ENCODE assay signal across 40 cellular contexts in genomic region chr12:106680280-106680679, GRCh38.
"Had no signal": no experiment of that assay in that cellular context is flagged by ENCODE, and none has a peak within 500 bp of the region (broad histone marks: within the 10 kb centered on the region; RNA-seq: fewer than 3 reads in every experiment).

No MANE protein-coding gene starts in this region.

- H3K27ac ChIP-seq: adrenal gland, ascending aorta, body of pancreas, brain microvascular endothelial cell, breast epithelium, cardiac muscle cell had no signal

- H3K27me3 ChIP-seq: adrenal gland, ascending aorta, body of pancreas, brain microvascular endothelial cell, breast epithelium, cardiac muscle cell had no signal

- H3K9me3 ChIP-seq: adrenal gland, ascending aorta, body of pancreas, breast epithelium had no signal

- H3K4me1 ChIP-seq: adrenal gland, ascending aorta, body of pancreas, breast epithelium had no signal

- H3K27ac Mint-ChIP-seq: activated naive CD4-positive, alpha-beta T cell treated with anti-CD3 and anti-CD28 coated beads for 36 hours; activated naive CD4-positive, alpha-beta T cell treated with anti-CD3 and anti-CD28 coated beads, Interleukin-2, amount 10 ng/mL, durations not matched to agents 7 days and 5 days; activated naive CD4-positive, alpha-beta T cell treated with anti-CD3 and anti-CD28 coated beads, Interleukin-2, amount 50 U/mL, for 24 hours; activated naive CD4-positive, alpha-beta T cell treated with anti-CD3 and anti-CD28 coated beads, Interleukin-2, amount 50 U/mL, for 72 hours; activated naive CD8-positive, alpha-beta T cell; activated naive CD8-positive, alpha-beta T cell treated with anti-CD3 and anti-CD28 coated beads for 36 hours; activated naive CD8-positive, alpha-beta T cell treated with anti-CD3 and anti-CD28 coated beads, Interleukin-2, amount 10 ng/mL, durations not matched to agents 7 days and 5 days; activated naive CD8-positive, alpha-beta T cell treated with anti-CD3 and anti-CD28 coated beads, Interleukin-2, amount 50 U/mL, for 24 hours; activated T-cell treated with anti-CD3 and anti-CD28 coated beads, Interleukin-2, amount 50 U/mL, for 24 hours; activated T-cell treated with anti-CD3 and anti-CD28 coated beads, Interleukin-2, amount 50 U/mL, for 72 hours; activated T-helper 1 cell treated with anti-CD3 and anti-CD28 coated beads, Interleukin-12 subunit alpha, Interleukin-12 subunit beta, Interleukin-2, Interleukin-4 antibody, amounts not matched to agents 30 ng/mL and 10 ng/mL and 1 ng/mL, durations not matched to agents 14 hours and 24 hours and 36 hours; activated T-helper 17 cell treated with anti-CD3 and anti-CD28 coated beads, Interleukin-2, amount 50 U/mL, for 72 hours; activated T-helper 2 cell treated with anti-CD3 and anti-CD28 coated beads, Interferon-gamma antibody, Interleukin-2, Interleukin-4, amounts not matched to agents 10 μg/mL and 5 μg/mL and 100 μg/mL, durations not matched to agents 14 hours and 24 hours and 36 hours had no signal

- ATAC-seq: activated naive CD4-positive, alpha-beta T cell treated with anti-CD3 and anti-CD28 coated beads, Interleukin-2, amount 50 U/mL, for 72 hours; activated naive CD8-positive, alpha-beta T cell treated with anti-CD3 and anti-CD28 coated beads, Interleukin-2, amount 50 U/mL, for 24 hours; activated T-cell treated with anti-CD3 and anti-CD28 coated beads, Interleukin-2, amount 50 U/mL, for 4 hours; activated T-cell treated with anti-CD3 and anti-CD28 coated beads, Interleukin-2, amount 50 U/mL, for 72 hours; activated T-helper 17 cell treated with anti-CD3 and anti-CD28 coated beads, Interleukin-2, amount 50 U/mL, for 72 hours; body of pancreas had no signal

- H3K4me3 ChIP-seq: adrenal gland, ascending aorta, body of pancreas, breast epithelium, cardiac muscle cell had no signal

- H3K4me3 Mint-ChIP-seq: activated naive CD4-positive, alpha-beta T cell treated with anti-CD3 and anti-CD28 coated beads for 36 hours; activated naive CD4-positive, alpha-beta T cell treated with anti-CD3 and anti-CD28 coated beads, Interleukin-2, amount 10 ng/mL, durations not matched to agents 7 days and 5 days; activated naive CD4-positive, alpha-beta T cell treated with anti-CD3 and anti-CD28 coated beads, Interleukin-2, amount 50 U/mL, for 24 hours; activated naive CD8-positive, alpha-beta T cell; activated naive CD8-positive, alpha-beta T cell treated with anti-CD3 and anti-CD28 coated beads for 36 hours; activated naive CD8-positive, alpha-beta T cell treated with anti-CD3 and anti-CD28 coated beads, Interleukin-2, amount 10 ng/mL, durations not matched to agents 7 days and 5 days; activated naive CD8-positive, alpha-beta T cell treated with anti-CD3 and anti-CD28 coated beads, Interleukin-2, amount 50 U/mL, for 24 hours; activated T-cell treated with anti-CD3 and anti-CD28 coated beads, Interleukin-2, amount 50 U/mL, for 24 hours; activated T-cell treated with anti-CD3 and anti-CD28 coated beads, Interleukin-2, amount 50 U/mL, for 4 hours; activated T-cell treated with anti-CD3 and anti-CD28 coated beads, Interleukin-2, amount 50 U/mL, for 72 hours; activated T-helper 1 cell treated with anti-CD3 and anti-CD28 coated beads, Interleukin-12 subunit alpha, Interleukin-12 subunit beta, Interleukin-2, Interleukin-4 antibody, amounts not matched to agents 30 ng/mL and 10 ng/mL and 1 ng/mL, durations not matched to agents 14 hours and 24 hours and 36 hours; activated T-helper 17 cell treated with anti-CD3 and anti-CD28 coated beads, Interleukin-2, amount 50 U/mL, for 72 hours; brain; central memory CD8-positive, alpha-beta T cell had no signal

- FAIRE-seq: astrocyte, bronchial epithelial cell had no signal

- DNase-seq: activated effector memory CD4-positive, alpha-beta T cell treated with anti-CD3 and anti-CD28 coated beads, Interleukin-2, amount 50 U/mL, for 16 hours; activated effector memory CD4-positive, alpha-beta T cell treated with Interleukin-2 at 50 U/mL for 16 hours; activated gamma-delta T cell; activated gamma-delta T cell treated with Interleukin-2 at 50 U/mL for 16 hours; activated naive CD4-positive, alpha-beta T cell; activated naive CD4-positive, alpha-beta T cell treated with anti-CD3 and anti-CD28 coated beads for 36 hours; activated naive CD4-positive, alpha-beta T cell treated with anti-CD3 and anti-CD28 coated beads, Interleukin-2, amount 10 ng/mL, durations not matched to agents 7 days and 5 days; activated naive CD4-positive, alpha-beta T cell treated with anti-CD3 and anti-CD28 coated beads, Interleukin-2, amount 50 U/mL, for 16 hours; activated naive CD4-positive, alpha-beta T cell treated with Interleukin-2 at 50 U/mL for 16 hours; activated naive CD8-positive, alpha-beta T cell treated with anti-CD3 and anti-CD28 coated beads for 36 hours; activated naive CD8-positive, alpha-beta T cell treated with anti-CD3 and anti-CD28 coated beads, Interleukin-2, amount 10 ng/mL, durations not matched to agents 7 days and 5 days; activated naive CD8-positive, alpha-beta T cell treated with anti-CD3 and anti-CD28 coated beads, Interleukin-2, amount 50 U/mL, for 24 hours; activated T-cell treated with anti-CD3 and anti-CD28 coated beads, Interleukin-2, amount 50 U/mL, for 1 hour; activated T-cell treated with anti-CD3 and anti-CD28 coated beads, Interleukin-2, amount 50 U/mL, for 24 hours; activated T-cell treated with anti-CD3 and anti-CD28 coated beads, Interleukin-2, amount 50 U/mL, for 4 hours; activated T-cell treated with anti-CD3 and anti-CD28 coated beads, Interleukin-2, amount 50 U/mL, for 48 hours; activated T-cell treated with anti-CD3 and anti-CD28 coated beads, Interleukin-2, amount 50 U/mL, for 72 hours; adrenal gland; amniotic stem cell; amygdala; anterior cingulate cortex; aorta; body of pancreas; brain microvascular endothelial cell; caudate nucleus; central memory CD4-positive, alpha-beta T cell; cerebellar nuclear complex had no signal

- H3K36me3 ChIP-seq: adrenal gland, ascending aorta, brain microvascular endothelial cell, breast epithelium, cardiac muscle cell had no signal

- H3K4me1 Mint-ChIP-seq: activated naive CD4-positive, alpha-beta T cell treated with anti-CD3 and anti-CD28 coated beads, Interleukin-2, amount 10 ng/mL, durations not matched to agents 7 days and 5 days; activated naive CD4-positive, alpha-beta T cell treated with anti-CD3 and anti-CD28 coated beads, Interleukin-2, amount 50 U/mL, for 24 hours; activated naive CD8-positive, alpha-beta T cell treated with anti-CD3 and anti-CD28 coated beads for 36 hours; activated naive CD8-positive, alpha-beta T cell treated with anti-CD3 and anti-CD28 coated beads, Interleukin-2, amount 50 U/mL, for 24 hours; activated T-helper 17 cell treated with anti-CD3 and anti-CD28 coated beads, Interleukin-2, amount 50 U/mL, for 72 hours; central memory CD8-positive, alpha-beta T cell had no signal

- H3K36me3 Mint-ChIP-seq: activated naive CD4-positive, alpha-beta T cell treated with anti-CD3 and anti-CD28 coated beads, Interleukin-2, amount 10 ng/mL, durations not matched to agents 7 days and 5 days; activated naive CD4-positive, alpha-beta T cell treated with anti-CD3 and anti-CD28 coated beads, Interleukin-2, amount 50 U/mL, for 24 hours; activated naive CD4-positive, alpha-beta T cell treated with anti-CD3 and anti-CD28 coated beads, Interleukin-2, amount 50 U/mL, for 72 hours; activated naive CD8-positive, alpha-beta T cell; activated naive CD8-positive, alpha-beta T cell treated with anti-CD3 and anti-CD28 coated beads for 36 hours; activated naive CD8-positive, alpha-beta T cell treated with anti-CD3 and anti-CD28 coated beads, Interleukin-2, amount 10 ng/mL, durations not matched to agents 7 days and 5 days had no signal

- H3K9me3 Mint-ChIP-seq: activated naive CD4-positive, alpha-beta T cell treated with anti-CD3 and anti-CD28 coated beads for 36 hours; activated naive CD4-positive, alpha-beta T cell treated with anti-CD3 and anti-CD28 coated beads, Interleukin-2, amount 10 ng/mL, durations not matched to agents 7 days and 5 days; activated naive CD4-positive, alpha-beta T cell treated with anti-CD3 and anti-CD28 coated beads, Interleukin-2, amount 50 U/mL, for 24 hours; activated naive CD4-positive, alpha-beta T cell treated with anti-CD3 and anti-CD28 coated beads, Interleukin-2, amount 50 U/mL, for 72 hours; activated naive CD8-positive, alpha-beta T cell treated with anti-CD3 and anti-CD28 coated beads for 36 hours; activated naive CD8-positive, alpha-beta T cell treated with anti-CD3 and anti-CD28 coated beads, Interleukin-2, amount 10 ng/mL, durations not matched to agents 7 days and 5 days; activated naive CD8-positive, alpha-beta T cell treated with anti-CD3 and anti-CD28 coated beads, Interleukin-2, amount 50 U/mL, for 24 hours; activated T-cell treated with anti-CD3 and anti-CD28 coated beads, Interleukin-2, amount 50 U/mL, for 24 hours; activated T-cell treated with anti-CD3 and anti-CD28 coated beads, Interleukin-2, amount 50 U/mL, for 4 hours; activated T-cell treated with anti-CD3 and anti-CD28 coated beads, Interleukin-2, amount 50 U/mL, for 72 hours; activated T-helper 1 cell treated with anti-CD3 and anti-CD28 coated beads, Interleukin-12 subunit alpha, Interleukin-12 subunit beta, Interleukin-2, Interleukin-4 antibody, amounts not matched to agents 30 ng/mL and 10 ng/mL and 1 ng/mL, durations not matched to agents 14 hours and 24 hours and 36 hours; activated T-helper 17 cell treated with anti-CD3 and anti-CD28 coated beads, Interleukin-2, amount 50 U/mL, for 72 hours; activated T-helper 2 cell treated with anti-CD3 and anti-CD28 coated beads, Interferon-gamma antibody, Interleukin-2, Interleukin-4, amounts not matched to agents 10 μg/mL and 5 μg/mL and 100 μg/mL, durations not matched to agents 14 hours and 24 hours and 36 hours; central memory CD8-positive, alpha-beta T cell had no signal

- H3K27me3 Mint-ChIP-seq: activated naive CD4-positive, alpha-beta T cell treated with anti-CD3 and anti-CD28 coated beads, Interleukin-2, amount 50 U/mL, for 24 hours; activated naive CD8-positive, alpha-beta T cell; activated naive CD8-positive, alpha-beta T cell treated with anti-CD3 and anti-CD28 coated beads for 36 hours; activated T-cell treated with anti-CD3 and anti-CD28 coated beads, Interleukin-2, amount 50 U/mL, for 24 hours; brain had no signal
